Comparison of ENCODE assay signal across 9 cellular contexts in genomic region chr7:104192434-104192833, GRCh38.
"Had no signal": no experiment of that assay in that cellular context is flagged by ENCODE, and none has a peak within 500 bp of the region (broad histone marks: within the 10 kb centered on the region; RNA-seq: fewer than 3 reads in every experiment).

No MANE protein-coding gene starts in this region.

- H3K4me2 ChIP-seq: GM23338 had no signal

- ATAC-seq: GM23338, HepG2 had no signal

- H3K27ac ChIP-seq: HL-60 had no signal

- H3K27me3 Mint-ChIP-seq: IgD-negative memory B cell had no signal

- H3K4me3 Mint-ChIP-seq: GM23338, H9, HFFc6, IgD-negative memory B cell had no signal

- H3K4me3 ChIP-seq: GM23338 had no signal

- H2AFZ ChIP-seq: GM23338 had no signal

- DNase-seq: H9, HCEC 1CT, HFFc6 had no signal

- H3K4me1 Mint-ChIP-seq: GM23338, H9, IgD-negative memory B cell had no signal

- FAIRE-seq: H1, H54, HepG2 had no signal

- H3K9me3 Mint-ChIP-seq: GM23338, H9, HFFc6 had no signal

- H3K27ac Mint-ChIP-seq: GM23338, H9, HFFc6, IgD-negative memory B cell had no signal
